In genomic region chr18:46630160-46630559, GRCh38 we compare ENCODE assay signal across 16 cellular contexts. TPM values are rescaled to one million over a fixed set of nuclear protein-coding genes. Genes with fewer than 3 reads are reported as not detected.
DNase-seq lines count a peak whose midpoint lies in the region; ATAC-seq lines count a peak whose summit lies in the region.
"Had no signal": no experiment of that assay in that cellular context is flagged by ENCODE, and none has a peak within 500 bp of the region (broad histone marks: within the 10 kb centered on the region; RNA-seq: fewer than 3 reads in every experiment).

No MANE protein-coding gene starts in this region.

- DNase-seq in activated T-cell treated with anti-CD3 and anti-CD28 coated beads, Interleukin-2, amount 50 U/mL, for 72 hours = peak; percentile 24 to 25
- DNase-seq in activated T-cell treated with anti-CD3 and anti-CD28 coated beads for 4 hours = no peak
- DNase-seq in M059J (ENCODE audit: low read depth) = peak; percentile 74
- peak; percentile 53 for DNase-seq in activated naive CD8-positive, alpha-beta T cell treated with anti-CD3 and anti-CD28 coated beads, Interleukin-2, amount 10 ng/mL, durations not matched to agents 7 days and 5 days
- peak; percentile 5 for DNase-seq in stimulated activated naive CD8-positive, alpha-beta T cell treated with anti-CD3 and anti-CD28 coated beads, Interleukin-15, Interleukin-2, amounts not matched to agents 100 U/mL and 50 U/mL, for 24 hours
- DNase-seq in NCI-H1417 (lab: John Stamatoyannopoulos, UW) = no peak
- DNase-seq in activated effector memory CD4-positive, alpha-beta T cell treated with Interleukin-2 at 50 U/mL for 16 hours = no peak
- DNase-seq in caudate nucleus (lab: John Stamatoyannopoulos, UW) = no peak
- DNase-seq: activated effector memory CD4-positive, alpha-beta T cell treated with anti-CD3 and anti-CD28 coated beads, Interleukin-2, amount 50 U/mL, for 16 hours; DMS153; NCI-H187 treated with DMSO at 0.1 percent for 48 hours; NCI-H774; ovary had no signal

- H3K27me3 Mint-ChIP-seq in activated T-cell treated with anti-CD3 and anti-CD28 coated beads, Interleukin-2, amount 50 U/mL, for 72 hours (ENCODE audit: low read depth) = no peaks in the 10 kb centered on the region
- peaks cover 11% of the 10 kb centered on the region for H3K27me3 Mint-ChIP-seq in activated naive CD8-positive, alpha-beta T cell treated with anti-CD3 and anti-CD28 coated beads, Interleukin-2, amount 10 ng/mL, durations not matched to agents 7 days and 5 days

- no peak overlapping the region for H3K27ac ChIP-seq in caudate nucleus (ENCODE audit: low read depth, low read length)
- H3K27ac ChIP-seq: ovary had no signal

- peaks cover 0 to 4% of the 10 kb centered on the region in 2 donors for H3K9me3 Mint-ChIP-seq in activated T-cell treated with anti-CD3 and anti-CD28 coated beads, Interleukin-2, amount 50 U/mL, for 72 hours
- peaks cover 4% of the 10 kb centered on the region for H3K9me3 Mint-ChIP-seq in activated naive CD8-positive, alpha-beta T cell treated with anti-CD3 and anti-CD28 coated beads, Interleukin-2, amount 10 ng/mL, durations not matched to agents 7 days and 5 days
- H3K9me3 Mint-ChIP-seq: central memory CD8-positive, alpha-beta T cell had no signal

- ATAC-seq in activated T-cell treated with anti-CD3 and anti-CD28 coated beads, Interleukin-2, amount 50 U/mL, for 72 hours (replicated peaks in 1 of 2) = peak; percentile 82 to 87
- ATAC-seq in activated naive CD8-positive, alpha-beta T cell treated with anti-CD3 and anti-CD28 coated beads, Interleukin-2, amount 10 ng/mL, durations not matched to agents 7 days and 5 days (ENCODE audit: low read depth) = peak; percentile 88
- ATAC-seq in stimulated activated naive CD8-positive, alpha-beta T cell treated with anti-CD3 and anti-CD28 coated beads, Interleukin-15, Interleukin-2, amounts not matched to agents 100 U/mL and 50 U/mL, for 24 hours = peak; percentile 65
- ATAC-seq: WTC11 had no signal

- POLR2A ChIA-PET in activated naive CD8-positive, alpha-beta T cell treated with anti-CD3 and anti-CD28 coated beads, Interleukin-2, amount 10 ng/mL, durations not matched to agents 7 days and 5 days (lab: Charles Lee) = interaction anchor here (0.5 to 1.1 kb wide), 2 partner anchors 409 to 457 kb away, joined by 3 read pairs; a partner anchor contains a TSS

- H3K4me3 Mint-ChIP-seq in activated T-cell treated with anti-CD3 and anti-CD28 coated beads, Interleukin-2, amount 50 U/mL, for 72 hours = no peak overlapping the region
- peak overlapping the region; percentile 60 for H3K4me3 Mint-ChIP-seq in activated naive CD8-positive, alpha-beta T cell treated with anti-CD3 and anti-CD28 coated beads, Interleukin-2, amount 10 ng/mL, durations not matched to agents 7 days and 5 days
- H3K4me3 Mint-ChIP-seq: central memory CD8-positive, alpha-beta T cell; WTC11 had no signal

- peaks cover 0 to 2% of the 10 kb centered on the region in 2 donors for H3K36me3 Mint-ChIP-seq in activated T-cell treated with anti-CD3 and anti-CD28 coated beads, Interleukin-2, amount 50 U/mL, for 72 hours (ENCODE audit: insufficient read depth in 2 of 2)
- peaks cover 8% of the 10 kb centered on the region for H3K36me3 Mint-ChIP-seq in activated naive CD8-positive, alpha-beta T cell treated with anti-CD3 and anti-CD28 coated beads, Interleukin-2, amount 10 ng/mL, durations not matched to agents 7 days and 5 days
- H3K36me3 Mint-ChIP-seq: WTC11 had no signal

- H3K4me1 Mint-ChIP-seq in activated T-cell treated with anti-CD3 and anti-CD28 coated beads, Interleukin-2, amount 50 U/mL, for 72 hours (ENCODE audit: low read depth) = peaks cover 15% of the 10 kb centered on the region
- peaks cover 27% of the 10 kb centered on the region for H3K4me1 Mint-ChIP-seq in activated naive CD8-positive, alpha-beta T cell treated with anti-CD3 and anti-CD28 coated beads, Interleukin-2, amount 10 ng/mL, durations not matched to agents 7 days and 5 days

- H3K27ac Mint-ChIP-seq in activated T-cell treated with anti-CD3 and anti-CD28 coated beads, Interleukin-2, amount 50 U/mL, for 72 hours = no peak overlapping the region
- H3K27ac Mint-ChIP-seq in activated naive CD8-positive, alpha-beta T cell treated with anti-CD3 and anti-CD28 coated beads, Interleukin-2, amount 10 ng/mL, durations not matched to agents 7 days and 5 days = peak overlapping the region; percentile 85
- H3K27ac Mint-ChIP-seq: WTC11 had no signal

RNA-seq across cellular contexts. Expression of gene LOXHD1, which starts 26.9 kb away (rescaled TPM):
- under 1 TPM; 0.05 to 0.07 TPM for total RNA-seq in activated T-cell treated with anti-CD3 and anti-CD28 coated beads, Interleukin-2, amount 50 U/mL, for 72 hours
- total RNA-seq in M059J (2014; rRNA removed; shearing (Covaris generic)) = not detected in 2 replicates
- under 1 TPM; 0.26 to 0.39 TPM for total RNA-seq in activated naive CD8-positive, alpha-beta T cell treated with anti-CD3 and anti-CD28 coated beads, Interleukin-2, amount 10 ng/mL, durations not matched to agents 7 days and 5 days
- total RNA-seq: fibroblast of lung had no signal

Comparison
In these comparisons a context has a peak if more than half of its experiments do, and no peak if none do; other contexts are left out.
1. DNase-seq: peak in activated T-cell treated with anti-CD3 and anti-CD28 coated beads, Interleukin-2, amount 50 U/mL, for 72 hours (2 of 2), M059J (single experiment), activated naive CD8-positive, alpha-beta T cell treated with anti-CD3 and anti-CD28 coated beads, Interleukin-2, amount 10 ng/mL, durations not matched to agents 7 days and 5 days (single experiment) and stimulated activated naive CD8-positive, alpha-beta T cell treated with anti-CD3 and anti-CD28 coated beads, Interleukin-15, Interleukin-2, amounts not matched to agents 100 U/mL and 50 U/mL, for 24 hours (single experiment); none in activated T-cell treated with anti-CD3 and anti-CD28 coated beads for 4 hours (single experiment), NCI-H1417 (0 of 3), activated effector memory CD4-positive, alpha-beta T cell treated with Interleukin-2 at 50 U/mL for 16 hours (single experiment) and caudate nucleus (0 of 61).
2. Peak in every context shown above with its lines, with median percentiles within 50 percentile points of each other: ATAC-seq.